ENCODE assay signal across 16 cellular contexts in genomic region chr4:37604464-37604863, GRCh38.
A peak's percentile ranks its signal among the peaks of the same experiment; 100 is the strongest.
DNase-seq lines count a peak whose midpoint lies in the region; ATAC-seq, FAIRE-seq and TF ChIP-seq lines count a peak whose summit lies in the region.
"Had no signal": no experiment of that assay in that cellular context is flagged by ENCODE, and none has a peak within 500 bp of the region (broad histone marks: within the 10 kb centered on the region; RNA-seq: fewer than 3 reads in every experiment).

No MANE protein-coding gene starts in this region.

- no peak overlapping the region for H3K4me3 ChIP-seq in fibroblast of villous mesenchyme (ENCODE audit: low read depth, low read length)
- H3K4me3 ChIP-seq: GM23338, ovary had no signal

- no peak for DNase-seq in activated T-cell treated with anti-CD3 and anti-CD28 coated beads, Interleukin-2, amount 50 U/mL, for 72 hours
- no peak for DNase-seq in activated T-cell treated with anti-CD3 and anti-CD28 coated beads, Interleukin-2, amount 50 U/mL, for 48 hours
- DNase-seq in fibroblast of villous mesenchyme (ENCODE audit: low read depth) (peak; percentile 24), urothelium cell line (ENCODE audit: low spot score) (peak; percentile 16), NCI-H82 (lab: John Stamatoyannopoulos, UW) (no peak)
- no peak for DNase-seq in stimulated activated CD4-positive, alpha-beta T cell treated with anti-CD3 and anti-CD28 coated beads, Interleukin-2, amount 100 ng/mL, for 24 hours
- DNase-seq: ACHN; activated CD4-positive, alpha-beta T cell treated with anti-CD3 and anti-CD28 coated beads for 48 hours; DMS79; ovary had no signal

- no peak for TF ChIP-seq CTCF in fibroblast of villous mesenchyme (IDR thresholded peaks at IDR 0.05; ENCODE audit: insufficient read depth, low read depth, low read length)

- peaks cover 34% of the 10 kb centered on the region for H3K4me1 Mint-ChIP-seq in activated T-cell treated with anti-CD3 and anti-CD28 coated beads, Interleukin-2, amount 50 U/mL, for 72 hours (ENCODE audit: low read depth)
- H3K4me1 Mint-ChIP-seq in T-helper 1 cell treated with Interleukin-12 subunit alpha and Interleukin-12 subunit beta and Interleukin-4 antibody, amounts not matched to agents 30 μg/mL and 1 μg/mL, for 36 hours (ENCODE audit: low read depth): peaks cover 21% of the 10 kb centered on the region

- peak overlapping the region; percentile 75 for H3K27ac Mint-ChIP-seq in activated T-cell treated with anti-CD3 and anti-CD28 coated beads, Interleukin-2, amount 50 U/mL, for 72 hours
- H3K27ac Mint-ChIP-seq in T-helper 1 cell treated with Interleukin-12 subunit alpha and Interleukin-12 subunit beta and Interleukin-4 antibody, amounts not matched to agents 30 μg/mL and 1 μg/mL, for 36 hours: peak overlapping the region; percentile 19
- H3K27ac Mint-ChIP-seq: memory B cell had no signal

- ATAC-seq in activated T-cell treated with anti-CD3 and anti-CD28 coated beads, Interleukin-2, amount 50 U/mL, for 72 hours (replicated peaks in 1 of 2): peak in 1 of 2 donors; percentile 33
- no peak for ATAC-seq in HG03469 (IDR thresholded peaks at IDR 0.05; ENCODE audit: unreplicated experiment)
- ATAC-seq: GM23338 had no signal

- no peaks in the 10 kb centered on the region for H3K27me3 Mint-ChIP-seq in activated T-cell treated with anti-CD3 and anti-CD28 coated beads, Interleukin-2, amount 50 U/mL, for 72 hours (ENCODE audit: low read depth)
- no peaks in the 10 kb centered on the region for H3K27me3 Mint-ChIP-seq in T-helper 1 cell treated with Interleukin-12 subunit alpha and Interleukin-12 subunit beta and Interleukin-4 antibody, amounts not matched to agents 30 μg/mL and 1 μg/mL, for 36 hours (ENCODE audit: low read depth)

- peak; percentile 99 for FAIRE-seq in urothelium cell line (lab: Jason Lieb, UNC)
- FAIRE-seq: GM12892 had no signal

- peaks cover 0 to 2% of the 10 kb centered on the region in 2 donors for H3K36me3 Mint-ChIP-seq in activated T-cell treated with anti-CD3 and anti-CD28 coated beads, Interleukin-2, amount 50 U/mL, for 72 hours (ENCODE audit: insufficient read depth in 2 of 2)
- peaks cover 8% of the 10 kb centered on the region for H3K36me3 Mint-ChIP-seq in T-helper 1 cell treated with Interleukin-12 subunit alpha and Interleukin-12 subunit beta and Interleukin-4 antibody, amounts not matched to agents 30 μg/mL and 1 μg/mL, for 36 hours (ENCODE audit: low read depth)

- no peaks in the 10 kb centered on the region for H3K9me3 Mint-ChIP-seq in activated T-cell treated with anti-CD3 and anti-CD28 coated beads, Interleukin-2, amount 50 U/mL, for 72 hours
- H3K9me3 Mint-ChIP-seq in T-helper 1 cell treated with Interleukin-12 subunit alpha and Interleukin-12 subunit beta and Interleukin-4 antibody, amounts not matched to agents 30 μg/mL and 1 μg/mL, for 36 hours: no peaks in the 10 kb centered on the region
- H3K9me3 Mint-ChIP-seq: memory B cell had no signal

- H3K4me3 Mint-ChIP-seq in activated T-cell treated with anti-CD3 and anti-CD28 coated beads, Interleukin-2, amount 50 U/mL, for 72 hours: no peak overlapping the region
- H3K4me3 Mint-ChIP-seq in T-helper 1 cell treated with Interleukin-12 subunit alpha and Interleukin-12 subunit beta and Interleukin-4 antibody, amounts not matched to agents 30 μg/mL and 1 μg/mL, for 36 hours: no peak overlapping the region
- H3K4me3 Mint-ChIP-seq: brain, GM23338, memory B cell had no signal

Comparison
In these comparisons a context has a peak if more than half of its experiments do, and no peak if none do; other contexts are left out.
1. DNase-seq: peak in fibroblast of villous mesenchyme (single experiment) and urothelium cell line (single experiment); none in activated T-cell treated with anti-CD3 and anti-CD28 coated beads, Interleukin-2, amount 50 U/mL, for 72 hours (0 of 2), activated T-cell treated with anti-CD3 and anti-CD28 coated beads, Interleukin-2, amount 50 U/mL, for 48 hours (0 of 2), NCI-H82 (single experiment) and stimulated activated CD4-positive, alpha-beta T cell treated with anti-CD3 and anti-CD28 coated beads, Interleukin-2, amount 100 ng/mL, for 24 hours (0 of 2).